ENCODE assay signal across 9 cellular contexts in genomic region chr18:64017870-64018269, GRCh38. TPM values are rescaled to one million over a fixed set of nuclear protein-coding genes. Genes with fewer than 3 reads are reported as not detected.
DNase-seq lines count a peak whose midpoint lies in the region; ATAC-seq, FAIRE-seq and TF ChIP-seq lines count a peak whose summit lies in the region.
"Had no signal": no experiment of that assay in that cellular context is flagged by ENCODE, and none has a peak within 500 bp of the region (broad histone marks: within the 10 kb centered on the region; RNA-seq: fewer than 3 reads in every experiment).

No MANE protein-coding gene starts in this region.

- H2AFZ ChIP-seq in OCI-LY1 (ENCODE audit: low read length): no peak overlapping the region

- peak; percentile 55 for FAIRE-seq in G401.6 (lab: Jason Lieb, UNC)

- no peak overlapping the region for H3K4me2 ChIP-seq in OCI-LY1 (ENCODE audit: low read length)

- H3F3A ChIP-seq in OCI-LY1 (ENCODE audit: insufficient read depth, low read length): no peaks in the 10 kb centered on the region

- H3K4me3 ChIP-seq in OCI-LY1 (ENCODE audit: low read depth, low read length, poor library complexity, severe bottlenecking) (no peak overlapping the region), upper lobe of right lung (no peak overlapping the region)
- H3K4me3 ChIP-seq: lung had no signal

- TF ChIP-seq CTCF in OCI-LY1 (IDR thresholded peaks at IDR 0.05; ENCODE audit: low read length): peak; percentile 57
- peak; percentile 45 for TF ChIP-seq CTCF in upper lobe of right lung (IDR thresholded peaks at IDR 0.05)

- ATAC-seq in HG02870 (IDR thresholded peaks at IDR 0.05; ENCODE audit: unreplicated experiment): peak; percentile 56
- no peak for ATAC-seq in upper lobe of right lung

- intact Hi-C loops in upper lobe of right lung (cut with DNase I): no loop called here

- DNase-seq in fibroblast of peridontal ligament (ENCODE audit: extremely low read depth) (peak; percentile 51), upper lobe of right lung (no peak), NCI-H2029 treated with DMSO at 0.1 percent for 48 hours (lab: John Stamatoyannopoulos, UW) (no peak)
- DNase-seq in activated CD8-positive, alpha-beta memory T cell treated with anti-CD3 and anti-CD28 coated beads, Interleukin-2, amount 50 U/mL, for 48 hours: no peak
- no peak for DNase-seq in activated CD4-positive, alpha-beta T cell treated with anti-CD3 and anti-CD28 coated beads, Interleukin-2, amount 50 U/mL, for 48 hours

- H3K27me3 ChIP-seq in OCI-LY1 (ENCODE audit: insufficient read depth, low read length) (no peaks in the 10 kb centered on the region), upper lobe of right lung (no peaks in the 10 kb centered on the region)

- H3K79me2 ChIP-seq in OCI-LY1 (ENCODE audit: insufficient read depth, low read length): no peaks in the 10 kb centered on the region

- H3K36me3 ChIP-seq in OCI-LY1 (ENCODE audit: insufficient read depth, low read length) (no peaks in the 10 kb centered on the region), upper lobe of right lung (no peaks in the 10 kb centered on the region)

- H3K9ac ChIP-seq in OCI-LY1 (ENCODE audit: low read length): no peak overlapping the region

- no peaks in the 10 kb centered on the region for H3K9me2 ChIP-seq in OCI-LY1 (ENCODE audit: low read depth, low read length)

- H3K27ac ChIP-seq in OCI-LY1 (ENCODE audit: low read depth, low read length, poor library complexity, severe bottlenecking) (no peak overlapping the region), upper lobe of right lung (no peak overlapping the region)

- H3K9me3 ChIP-seq in OCI-LY1 (ENCODE audit: low read length): no peaks in the 10 kb centered on the region
- no peaks in the 10 kb centered on the region for H3K9me3 ChIP-seq in upper lobe of right lung

- no peaks in the 10 kb centered on the region for H4K20me1 ChIP-seq in OCI-LY1 (ENCODE audit: insufficient read depth, low read length)

- H3K4me1 ChIP-seq in OCI-LY1 (ENCODE audit: insufficient read depth, low read length, severe bottlenecking) (no peaks in the 10 kb centered on the region), upper lobe of right lung (no peaks in the 10 kb centered on the region)

RNA-seq across cellular contexts. Expression of gene SERPINB8, which starts 48.0 kb away (rescaled TPM):
- 24.6 TPM for total RNA-seq in upper lobe of right lung
